ENCODE assay signal across 34 cellular contexts in genomic region chr14:93059260-93059659, GRCh38.
"Had no signal": no experiment of that assay in that cellular context is flagged by ENCODE, and none has a peak within 500 bp of the region (broad histone marks: within the 10 kb centered on the region; RNA-seq: fewer than 3 reads in every experiment).

No MANE protein-coding gene starts in this region.

- H3K4me3 ChIP-seq: MG63 had no signal

- H3K9me3 ChIP-seq: MG63 had no signal

- H3K36me3 ChIP-seq: MG63 had no signal

- H3K27ac ChIP-seq: KMS-11 had no signal

- DNase-seq: Karpas-422, Kasumi-1, MG63, MM.1S, MV-4-11, NCI-H1048, NCI-H1092, NCI-H1092 treated with DMSO at 0.1 percent for 48 hours, NCI-H1105, NCI-H1105 treated with DMSO at 0.1 percent for 48 hours, NCI-H1417 treated with DMSO at 0.1 percent for 48 hours, NCI-H1436, NCI-H1436 treated with DMSO at 0.1 percent for 48 hours, NCI-H146, NCI-H1694, NCI-H1694 treated with DMSO at 0.1 percent for 48 hours, NCI-H187, NCI-H187 treated with DMSO at 0.1 percent for 48 hours, NCI-H1930, NCI-H2029, NCI-H2029 treated with DMSO at 0.1 percent for 48 hours, NCI-H2081, NCI-H2081 treated with DMSO at 0.1 percent for 48 hours, NCI-H2107, NCI-H2171, NCI-H2171 treated with DMSO at 0.1 percent for 48 hours, NCI-H2227 treated with DMSO at 0.1 percent for 48 hours, NCI-H226, NCI-H345, NCI-H446, NCI-H446 treated with DMSO at 0.1 percent for 48 hours, NCI-H510A, NCI-H510A treated with DMSO at 0.1 percent for 48 hours had no signal

- H3K27me3 ChIP-seq: MG63 had no signal
